1 cellular context compared by ENCODE assay signal in the genomic region with DNA sequence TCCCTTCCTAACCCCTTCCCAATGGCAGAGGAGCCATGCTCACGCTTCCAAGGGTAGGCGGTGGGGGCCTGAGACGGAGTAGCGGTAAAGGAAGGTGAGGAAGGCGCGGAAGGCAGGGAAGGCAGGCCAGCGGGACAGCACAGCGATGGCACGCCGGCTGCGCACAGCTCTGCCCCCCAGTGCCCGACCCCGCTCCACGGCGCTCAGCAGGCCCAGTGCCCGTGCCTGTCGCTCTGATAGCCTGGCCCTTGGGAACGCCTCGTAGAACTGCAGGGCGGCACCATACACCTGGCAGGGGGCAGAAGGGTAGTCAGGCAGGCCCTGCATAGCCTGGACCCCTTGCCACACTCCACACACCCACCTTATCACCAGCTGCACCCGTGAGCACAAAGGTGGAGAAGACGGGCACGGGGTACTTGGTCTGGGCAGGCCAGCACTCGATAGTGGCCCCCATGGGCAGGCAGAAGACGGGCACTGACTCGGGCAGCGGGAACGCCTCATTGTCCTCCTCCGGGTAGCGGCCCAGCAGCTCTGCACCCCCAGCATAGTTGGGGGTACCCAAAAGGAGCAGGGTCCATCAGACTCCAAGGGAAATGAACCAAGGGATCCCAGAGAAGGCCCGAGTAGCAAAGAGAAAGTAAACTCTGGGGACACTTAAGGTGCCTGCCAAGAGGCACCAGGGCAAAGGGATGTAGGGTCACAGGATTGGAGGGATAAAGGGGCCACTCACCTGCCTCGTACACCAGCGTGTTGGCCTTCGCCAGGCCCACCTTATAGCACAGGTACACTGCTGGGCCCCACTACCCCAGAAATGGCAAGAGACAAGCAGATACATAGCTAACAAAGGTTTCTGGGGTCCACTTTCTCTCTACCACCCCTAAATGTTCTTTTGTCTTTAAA.
TF ChIP-seq lines count a peak whose summit lies in the region.

No MANE protein-coding gene starts in this region.

TF ChIP-seq in GM12891, 5 proteins besides CTCF, POLR2A, EP300 and RAD21 (continued from another document):
- TF ChIP-seq SPI1 (IDR thresholded peaks at IDR 0.05; ENCODE audit: low read depth, low read length) (no peak), POLR2AphosphoS5 (IDR thresholded peaks at IDR 0.05; ENCODE audit: low read depth, low read length) (no peak; the same call in 1 of the 2 replicates), PAX5 (IDR thresholded peaks at IDR 0.05; ENCODE audit: insufficient read depth, low read length, severe bottlenecking) (no peak), POU2F2 (IDR thresholded peaks at IDR 0.05; ENCODE audit: low read depth, low read length) (no peak)
